8 cellular contexts compared by ENCODE assay signal in genomic region chr3:186786810-186787375, GRCh38. TPM values are rescaled to one million over a fixed set of nuclear protein-coding genes. Genes with fewer than 3 reads are reported as not detected.
DNase-seq lines count a peak whose midpoint lies in the region; TF ChIP-seq lines count a peak whose summit lies in the region.
"Had no signal": no experiment of that assay in that cellular context is flagged by ENCODE, and none has a peak within 500 bp of the region (broad histone marks: within the 10 kb centered on the region; RNA-seq: fewer than 3 reads in every experiment).

No MANE protein-coding gene starts in this region.

- H2AFZ ChIP-seq in OCI-LY3 (ENCODE audit: low read depth, low read length), result no peak overlapping the region

- DNase-seq in endodermal cell (no peak), progenitor cell of endocrine pancreas (ENCODE audit: low spot score, unreplicated experiment) (no peak), mucosa of gallbladder (ENCODE audit: low spot score) (no peak), AG08396 (ENCODE audit: low spot score) (no peak), glutamatergic neuron (no peak)

- H3K27me3 Mint-ChIP-seq in endodermal cell (ENCODE audit: insufficient read depth), result peaks cover 4% of the 10 kb centered on the region
- H3K27me3 Mint-ChIP-seq in progenitor cell of endocrine pancreas, result no peaks in the 10 kb centered on the region
- peaks cover 9% of the 10 kb centered on the region for H3K27me3 Mint-ChIP-seq in glutamatergic neuron (ENCODE audit: unreplicated experiment)

- H3K4me1 ChIP-seq in OCI-LY3 (ENCODE audit: low read length) (peaks cover 37% of the 10 kb centered on the region), endodermal cell (ENCODE audit: control insufficient read depth, insufficient read depth, low read length) (no peaks in the 10 kb centered on the region)

- H3K27ac Mint-ChIP-seq in endodermal cell, result peak overlapping the region; percentile 78
- peak overlapping the region; percentile 86 for H3K27ac Mint-ChIP-seq in progenitor cell of endocrine pancreas
- H3K27ac Mint-ChIP-seq in glutamatergic neuron (ENCODE audit: unreplicated experiment), result no peak overlapping the region

- H3K27ac ChIP-seq in OCI-LY3 (ENCODE audit: low read length) (peak overlapping the region; percentile 95), endodermal cell (ENCODE audit: low read depth, low read length) (no peak overlapping the region)

- peaks cover 67% of the 10 kb centered on the region for H3K79me2 ChIP-seq in OCI-LY3 (ENCODE audit: low read length)

- peak overlapping the region; percentile 18 for H3K4me3 ChIP-seq in GM12875 (ENCODE audit: low read depth, low read length)
- peak overlapping the region; percentile 94 for H3K4me3 ChIP-seq in OCI-LY3 (ENCODE audit: low read length)
- peak overlapping the region; percentile 94 for H3K4me3 ChIP-seq in endodermal cell (ENCODE audit: low read length)

- H3K36me3 ChIP-seq in OCI-LY3 (replicated peaks; ENCODE audit: low read depth, low read length) (peaks cover 70% of the 10 kb centered on the region), endodermal cell (ENCODE audit: control insufficient read depth, insufficient read depth, low read length) (peaks cover 72% of the 10 kb centered on the region)

- H3K36me3 Mint-ChIP-seq in endodermal cell (ENCODE audit: low read depth) (peaks cover 63% of the 10 kb centered on the region), progenitor cell of endocrine pancreas (ENCODE audit: insufficient read depth) (peaks cover 50% of the 10 kb centered on the region), glutamatergic neuron (ENCODE audit: unreplicated experiment) (peaks cover 4% of the 10 kb centered on the region)

- WGBS in endodermal cell (ENCODE audit: insufficient coverage in 1 of 2, insufficient read length in 1 of 2), 2 experiments, result 89 to 96% methylated on average over 5 of the region's 5 CpGs

- peak overlapping the region; percentile 90 for H3K4me2 ChIP-seq in OCI-LY3 (ENCODE audit: low read length)

- H3K4me3 Mint-ChIP-seq in endodermal cell, result peak overlapping the region; percentile 99
- H3K4me3 Mint-ChIP-seq in progenitor cell of endocrine pancreas (ENCODE audit: low read depth), result peak overlapping the region; percentile 99
- no peak overlapping the region for H3K4me3 Mint-ChIP-seq in glutamatergic neuron (ENCODE audit: unreplicated experiment)

- H3K9me3 ChIP-seq in OCI-LY3 (ENCODE audit: insufficient read depth, low read length) (no peaks in the 10 kb centered on the region), endodermal cell (ENCODE audit: control insufficient read depth, low read length) (no peaks in the 10 kb centered on the region)
- H3K9me3 ChIP-seq: gastroesophageal sphincter had no signal

- peaks cover 21% of the 10 kb centered on the region for H3K4me1 Mint-ChIP-seq in endodermal cell
- H3K4me1 Mint-ChIP-seq in progenitor cell of endocrine pancreas (ENCODE audit: low read depth), result peaks cover 32% of the 10 kb centered on the region
- H3K4me1 Mint-ChIP-seq in glutamatergic neuron (ENCODE audit: low read depth, unreplicated experiment), result peaks cover 17% of the 10 kb centered on the region

- H3K9ac ChIP-seq in OCI-LY3 (ENCODE audit: low read length) (no peak overlapping the region), endodermal cell (ENCODE audit: extremely low read depth, low read length, poor library complexity, severe bottlenecking) (peak overlapping the region; percentile 100)

- H3K27me3 ChIP-seq in OCI-LY3 (ENCODE audit: low read depth, low read length) (no peaks in the 10 kb centered on the region), endodermal cell (ENCODE audit: control insufficient read depth, insufficient read depth, low read length, poor library complexity, severe bottlenecking) (no peaks in the 10 kb centered on the region)
- H3K27me3 ChIP-seq: gastroesophageal sphincter had no signal

- H4K20me1 ChIP-seq in OCI-LY3 (ENCODE audit: insufficient read depth, low read length), result peaks cover 67% of the 10 kb centered on the region

- H3K9me3 Mint-ChIP-seq in endodermal cell (no peaks in the 10 kb centered on the region), progenitor cell of endocrine pancreas (ENCODE audit: low read depth) (no peaks in the 10 kb centered on the region), glutamatergic neuron (ENCODE audit: unreplicated experiment) (peaks cover 23% of the 10 kb centered on the region)

- TF ChIP-seq CTCF in GM12875 (IDR thresholded peaks at IDR 0.05; ENCODE audit: borderline replicate concordance, insufficient read depth, low read depth, low read length), result no peak
- TF ChIP-seq CTCF in OCI-LY3 (IDR thresholded peaks at IDR 0.05; ENCODE audit: low read depth, low read length), result no peak
- TF ChIP-seq CTCF in endodermal cell (conservative IDR thresholded peaks at IDR 0.05), result no peak
- no peak for TF ChIP-seq CTCF in progenitor cell of endocrine pancreas (IDR thresholded peaks at IDR 0.05; ENCODE audit: unreplicated experiment)
- no peak for TF ChIP-seq CTCF in glutamatergic neuron (IDR thresholded peaks at IDR 0.05; ENCODE audit: partially characterized antibody, unreplicated experiment)

RNA-seq across cellular contexts. Expression of gene EIF4A2, which starts 3.5 kb away (rescaled TPM):
- total RNA-seq in endodermal cell (100 to 1,000 TPM; 329 TPM), progenitor cell of endocrine pancreas (498 and 504 TPM in 2 replicates), mucosa of gallbladder (535 TPM), glutamatergic neuron (ENCODE audit: unreplicated experiment) (441 TPM)
- polyA plus RNA-seq in endodermal cell (2013, experiment 1 of 2), result 599 TPM
- 546 TPM for polyA plus RNA-seq in endodermal cell (2013, experiment 2 of 2)

RNA-seq across cellular contexts. Expression of gene RFC4, which starts 19.4 kb away (rescaled TPM):
- total RNA-seq in endodermal cell, result 100 to 1,000 TPM in 1 of 2 donors, 10 to 100 TPM in 1; 57.6 to 111 TPM
- polyA plus RNA-seq in endodermal cell (2013, experiment 1 of 2), result 105 TPM
- 92.0 TPM for polyA plus RNA-seq in endodermal cell (2013, experiment 2 of 2)
- total RNA-seq in progenitor cell of endocrine pancreas, result 51.3 and 54.3 TPM in 2 replicates
- 9.4 TPM for total RNA-seq in mucosa of gallbladder
- 36.3 TPM for total RNA-seq in glutamatergic neuron (ENCODE audit: unreplicated experiment)

RNA-seq across cellular contexts. Expression of gene ADIPOQ, which starts 55.6 kb away (rescaled TPM):
- total RNA-seq in endodermal cell (not detected), progenitor cell of endocrine pancreas (not detected in 2 replicates), mucosa of gallbladder (0.26 TPM), glutamatergic neuron (ENCODE audit: unreplicated experiment) (0.15 TPM)
- not detected for polyA plus RNA-seq in endodermal cell (2013, experiment 1 of 2)
- polyA plus RNA-seq in endodermal cell (2013, experiment 2 of 2), result not detected

Comparison
In these comparisons a context has a peak if more than half of its experiments do, and no peak if none do; other contexts are left out.
1. H3K4me3 ChIP-seq: peak in every context shown above with its lines; median percentile 94 in OCI-LY3; 94 in endodermal cell; 18 in GM12875.